ENCODE assay signal across 20 cellular contexts in the genomic region with DNA sequence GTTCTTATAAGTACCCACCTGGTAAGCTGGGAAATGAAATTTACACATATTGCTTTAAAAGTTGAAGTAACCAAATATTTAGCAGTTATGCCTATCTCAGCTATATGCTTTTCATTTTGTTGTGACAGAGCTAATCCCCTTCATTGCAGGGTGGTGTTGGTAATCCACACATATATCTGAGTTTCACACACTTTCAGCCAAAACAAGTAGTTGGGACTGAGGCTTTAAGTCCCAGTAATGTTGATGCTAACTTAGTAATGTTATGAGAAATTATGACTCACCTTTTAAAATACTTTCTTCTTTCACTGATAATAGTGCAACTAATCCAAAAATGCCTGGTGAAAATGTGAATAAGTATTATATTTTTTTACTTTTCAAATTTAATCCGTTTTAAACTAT. TPM values are rescaled to one million over a fixed set of nuclear protein-coding genes. Genes with fewer than 3 reads are reported as not detected.
DNase-seq lines count a peak whose midpoint lies in the region; ATAC-seq and TF ChIP-seq lines count a peak whose summit lies in the region.
"Had no signal": no experiment of that assay in that cellular context is flagged by ENCODE, and none has a peak within 500 bp of the region (broad histone marks: within the 10 kb centered on the region; RNA-seq: fewer than 3 reads in every experiment).

No MANE protein-coding gene starts in this region.

- H3K36me3 ChIP-seq in SJCRH30 = no peaks in the 10 kb centered on the region
- H3K36me3 ChIP-seq: HAP-1 had no signal

- no peak overlapping the region for H3K4me3 Mint-ChIP-seq in activated T-cell treated with anti-CD3 and anti-CD28 coated beads, Interleukin-2, amount 50 U/mL, for 4 hours
- no peak overlapping the region for H3K4me3 Mint-ChIP-seq in activated T-cell treated with anti-CD3 and anti-CD28 coated beads, Interleukin-2, amount 50 U/mL, for 24 hours
- no peak overlapping the region for H3K4me3 Mint-ChIP-seq in activated T-helper 2 cell treated with anti-CD3 and anti-CD28 coated beads, Interferon-gamma antibody, Interleukin-2, Interleukin-4, amounts not matched to agents 10 μg/mL and 5 μg/mL and 100 μg/mL, durations not matched to agents 14 hours and 24 hours and 36 hours (ENCODE audit: low read depth)
- H3K4me3 Mint-ChIP-seq: CD4-positive, CD25-positive, alpha-beta regulatory T cell; effector memory CD8-positive, alpha-beta T cell; natural killer cell treated with Interleukin-12 subunit alpha and Interleukin-12 subunit beta and Interleukin-15 and Interleukin-18, amount 100 ng/mL, for 72 hours had no signal

- H3K27ac Mint-ChIP-seq in activated T-cell treated with anti-CD3 and anti-CD28 coated beads, Interleukin-2, amount 50 U/mL, for 24 hours = no peak overlapping the region
- H3K27ac Mint-ChIP-seq in activated T-helper 2 cell treated with anti-CD3 and anti-CD28 coated beads, Interferon-gamma antibody, Interleukin-2, Interleukin-4, amounts not matched to agents 10 μg/mL and 5 μg/mL and 100 μg/mL, durations not matched to agents 14 hours and 24 hours and 36 hours = no peak overlapping the region
- H3K27ac Mint-ChIP-seq: CD4-positive, CD25-positive, alpha-beta regulatory T cell; effector memory CD8-positive, alpha-beta T cell; natural killer cell treated with Interleukin-12 subunit alpha and Interleukin-12 subunit beta and Interleukin-15 and Interleukin-18, amount 100 ng/mL, for 72 hours; progenitor cell of endocrine pancreas had no signal

- no peak for TF ChIP-seq CTCF in fibroblast of villous mesenchyme (IDR thresholded peaks at IDR 0.05; ENCODE audit: insufficient read depth, low read depth, low read length)
- TF ChIP-seq CTCF in omental fat pad (IDR thresholded peaks at IDR 0.05) = no peak

- H3K9me3 ChIP-seq in SJCRH30 (replicated peaks) = no peaks in the 10 kb centered on the region
- H3K9me3 ChIP-seq: HAP-1, testis had no signal

- peaks cover 7% of the 10 kb centered on the region for H3K27me3 Mint-ChIP-seq in activated T-cell treated with anti-CD3 and anti-CD28 coated beads, Interleukin-2, amount 50 U/mL, for 4 hours (ENCODE audit: low read depth)
- peaks cover 15% of the 10 kb centered on the region for H3K27me3 Mint-ChIP-seq in activated T-cell treated with anti-CD3 and anti-CD28 coated beads, Interleukin-2, amount 50 U/mL, for 24 hours
- peaks cover 20% of the 10 kb centered on the region for H3K27me3 Mint-ChIP-seq in activated T-helper 2 cell treated with anti-CD3 and anti-CD28 coated beads, Interferon-gamma antibody, Interleukin-2, Interleukin-4, amounts not matched to agents 10 μg/mL and 5 μg/mL and 100 μg/mL, durations not matched to agents 14 hours and 24 hours and 36 hours (ENCODE audit: low read depth)
- H3K27me3 Mint-ChIP-seq: progenitor cell of endocrine pancreas had no signal

- peak; percentile 28 to 60 for ATAC-seq in activated T-cell treated with anti-CD3 and anti-CD28 coated beads, Interleukin-2, amount 50 U/mL, for 4 hours
- ATAC-seq in omental fat pad (ENCODE audit: low FRiP score) = no peak
- ATAC-seq: effector memory CD8-positive, alpha-beta T cell; natural killer cell treated with Interleukin-12 subunit alpha and Interleukin-12 subunit beta and Interleukin-15 and Interleukin-18, amount 100 ng/mL, for 72 hours had no signal

- H3K27me3 ChIP-seq in SJCRH30 = no peaks in the 10 kb centered on the region; the same call in 1 of the 2 replicates
- H3K27me3 ChIP-seq: testis had no signal

- no peak overlapping the region for H3K27ac ChIP-seq in SJCRH30
- H3K27ac ChIP-seq: KMS-11, testis had no signal

- no peak for DNase-seq in activated T-cell treated with anti-CD3 and anti-CD28 coated beads, Interleukin-2, amount 50 U/mL, for 4 hours
- no peak for DNase-seq in activated T-cell treated with anti-CD3 and anti-CD28 coated beads, Interleukin-2, amount 50 U/mL, for 24 hours
- DNase-seq in amniotic epithelial cell (ENCODE audit: low read depth) = peak; percentile 55
- peak; percentile 85 for DNase-seq in fibroblast of villous mesenchyme (ENCODE audit: low read depth)
- DNase-seq in SJCRH30 = no peak
- DNase-seq in stimulated activated CD4-positive, alpha-beta T cell treated with anti-CD3 and anti-CD28 coated beads, Interleukin-15, amount 100 ng/mL, for 24 hours = no peak
- no peak for DNase-seq in activated T-helper 2 cell treated with anti-CD3 and anti-CD28 coated beads, Interferon-gamma antibody, Interleukin-2, Interleukin-4, amounts not matched to agents 10 μg/mL and 5 μg/mL and 100 μg/mL, durations not matched to agents 14 hours and 24 hours and 36 hours (ENCODE audit: low spot score)
- DNase-seq in omental fat pad (ENCODE audit: low spot score) = no peak
- DNase-seq: activated CD4-positive, alpha-beta T cell treated with anti-CD3 and anti-CD28 coated beads for 1 hour; activated gamma-delta T cell treated with Interleukin-2 at 50 U/mL for 16 hours; amygdala; CD4-positive, CD25-positive, alpha-beta regulatory T cell; effector memory CD8-positive, alpha-beta T cell; NCI-H2171; stimulated activated CD4-positive, alpha-beta T cell treated with anti-CD3 and anti-CD28 coated beads, Interleukin-12 subunit alpha, Interleukin-12 subunit beta, amount 100 ng/mL, for 4 hours; testis had no signal

- H3K4me1 Mint-ChIP-seq in activated T-cell treated with anti-CD3 and anti-CD28 coated beads, Interleukin-2, amount 50 U/mL, for 4 hours (ENCODE audit: low read depth) = no peaks in the 10 kb centered on the region
- H3K4me1 Mint-ChIP-seq in activated T-cell treated with anti-CD3 and anti-CD28 coated beads, Interleukin-2, amount 50 U/mL, for 24 hours (ENCODE audit: low read depth) = peaks cover 8% of the 10 kb centered on the region
- H3K4me1 Mint-ChIP-seq in activated T-helper 2 cell treated with anti-CD3 and anti-CD28 coated beads, Interferon-gamma antibody, Interleukin-2, Interleukin-4, amounts not matched to agents 10 μg/mL and 5 μg/mL and 100 μg/mL, durations not matched to agents 14 hours and 24 hours and 36 hours (ENCODE audit: low read depth) = no peaks in the 10 kb centered on the region

- H3K36me3 Mint-ChIP-seq in activated T-cell treated with anti-CD3 and anti-CD28 coated beads, Interleukin-2, amount 50 U/mL, for 4 hours (ENCODE audit: insufficient read depth) = no peaks in the 10 kb centered on the region
- no peaks in the 10 kb centered on the region for H3K36me3 Mint-ChIP-seq in activated T-cell treated with anti-CD3 and anti-CD28 coated beads, Interleukin-2, amount 50 U/mL, for 24 hours (ENCODE audit: low read depth)
- no peaks in the 10 kb centered on the region for H3K36me3 Mint-ChIP-seq in activated T-helper 2 cell treated with anti-CD3 and anti-CD28 coated beads, Interferon-gamma antibody, Interleukin-2, Interleukin-4, amounts not matched to agents 10 μg/mL and 5 μg/mL and 100 μg/mL, durations not matched to agents 14 hours and 24 hours and 36 hours (ENCODE audit: low read depth)
- H3K36me3 Mint-ChIP-seq: CD4-positive, CD25-positive, alpha-beta regulatory T cell; natural killer cell treated with Interleukin-12 subunit alpha and Interleukin-12 subunit beta and Interleukin-15 and Interleukin-18, amount 100 ng/mL, for 72 hours had no signal

- intact Hi-C loops in activated T-helper 2 cell treated with anti-CD3 and anti-CD28 coated beads, Interferon-gamma antibody, Interleukin-2, Interleukin-4, amounts not matched to agents 10 μg/mL and 5 μg/mL and 100 μg/mL, durations not matched to agents 14 hours and 24 hours and 36 hours (cut with micrococcal nuclease) = no loop called here

- peaks cover 8% of the 10 kb centered on the region; the same call in 1 of the 2 replicates for H3K4me1 ChIP-seq in SJCRH30
- H3K4me1 ChIP-seq: HAP-1, testis had no signal

- H3K4me3 ChIP-seq in fibroblast of villous mesenchyme (ENCODE audit: low read depth, low read length) (no peak overlapping the region), SJCRH30 (no peak overlapping the region)
- H3K4me3 ChIP-seq: HAP-1, testis had no signal

- H3K9me3 Mint-ChIP-seq in activated T-cell treated with anti-CD3 and anti-CD28 coated beads, Interleukin-2, amount 50 U/mL, for 4 hours = no peaks in the 10 kb centered on the region
- H3K9me3 Mint-ChIP-seq in activated T-cell treated with anti-CD3 and anti-CD28 coated beads, Interleukin-2, amount 50 U/mL, for 24 hours = no peaks in the 10 kb centered on the region
- H3K9me3 Mint-ChIP-seq in activated T-helper 2 cell treated with anti-CD3 and anti-CD28 coated beads, Interferon-gamma antibody, Interleukin-2, Interleukin-4, amounts not matched to agents 10 μg/mL and 5 μg/mL and 100 μg/mL, durations not matched to agents 14 hours and 24 hours and 36 hours = peaks cover 14% of the 10 kb centered on the region
- H3K9me3 Mint-ChIP-seq: effector memory CD8-positive, alpha-beta T cell; natural killer cell treated with Interleukin-12 subunit alpha and Interleukin-12 subunit beta and Interleukin-15 and Interleukin-18, amount 100 ng/mL, for 72 hours had no signal

RNA-seq across cellular contexts. Expression of gene RICTOR, which starts 19.2 kb away (rescaled TPM):
- total RNA-seq in activated T-cell treated with anti-CD3 and anti-CD28 coated beads, Interleukin-2, amount 50 U/mL, for 4 hours = 10 to 100 TPM; 14.1 to 19.2 (median 18.0) TPM
- total RNA-seq in fibroblast of villous mesenchyme (47.4 and 50.1 TPM in 2 replicates), omental fat pad (10 to 100 TPM; 20.4 to 47.1 (median 32.2) TPM)
- 21.5 and 24.3 TPM in 2 replicates for total RNA-seq in SJCRH30 (2014; rRNA removed; shearing (Covaris generic))
- total RNA-seq in activated T-helper 2 cell treated with anti-CD3 and anti-CD28 coated beads, Interferon-gamma antibody, Interleukin-2, Interleukin-4, amounts not matched to agents 10 μg/mL and 5 μg/mL and 100 μg/mL, durations not matched to agents 14 hours and 24 hours and 36 hours = 28.2 and 29.8 TPM in 2 replicates

Comparison
In these comparisons a context has a peak if more than half of its experiments do, and no peak if none do; other contexts are left out.
1. DNase-seq: peak in amniotic epithelial cell (single experiment) and fibroblast of villous mesenchyme (single experiment); none in activated T-cell treated with anti-CD3 and anti-CD28 coated beads, Interleukin-2, amount 50 U/mL, for 4 hours (single experiment), activated T-cell treated with anti-CD3 and anti-CD28 coated beads, Interleukin-2, amount 50 U/mL, for 24 hours (single experiment), SJCRH30 (0 of 2), stimulated activated CD4-positive, alpha-beta T cell treated with anti-CD3 and anti-CD28 coated beads, Interleukin-15, amount 100 ng/mL, for 24 hours (single experiment), activated T-helper 2 cell treated with anti-CD3 and anti-CD28 coated beads, Interferon-gamma antibody, Interleukin-2, Interleukin-4, amounts not matched to agents 10 μg/mL and 5 μg/mL and 100 μg/mL, durations not matched to agents 14 hours and 24 hours and 36 hours (single experiment) and omental fat pad (single experiment).